ENCODE assay signal across 1 cellular context in the genomic region with DNA sequence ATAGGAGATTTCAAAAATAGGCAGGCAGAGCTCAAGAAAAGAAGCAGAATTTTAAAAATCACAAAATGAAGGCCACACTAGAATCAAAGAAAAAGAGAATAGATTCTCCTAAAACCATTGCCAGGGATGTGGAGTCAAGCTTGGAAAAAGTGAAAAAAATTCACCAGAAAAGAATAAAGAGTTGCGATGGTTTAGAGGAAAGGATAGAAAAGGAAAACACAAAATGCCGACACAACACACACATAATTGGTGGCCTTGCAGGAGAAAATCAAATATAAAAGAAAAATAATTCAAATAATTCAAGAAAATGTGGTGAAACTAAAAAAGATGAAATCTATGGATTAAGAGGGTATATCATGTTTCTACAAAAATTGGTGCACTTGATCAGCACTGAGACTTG.
TF ChIP-seq lines count a peak whose summit lies in the region.

No MANE protein-coding gene starts in this region.

TF ChIP-seq in HEK293, 187 proteins besides CTCF, POLR2A, EP300 and RAD21 (continued from another document):
- TF ChIP-seq ZNF645 (tag by site-specific recombination; IDR thresholded peaks at IDR 0.05) (no peak), FEZF1 (tag by site-specific recombination; IDR thresholded peaks at IDR 0.05) (no peak)
